In the genomic region with DNA sequence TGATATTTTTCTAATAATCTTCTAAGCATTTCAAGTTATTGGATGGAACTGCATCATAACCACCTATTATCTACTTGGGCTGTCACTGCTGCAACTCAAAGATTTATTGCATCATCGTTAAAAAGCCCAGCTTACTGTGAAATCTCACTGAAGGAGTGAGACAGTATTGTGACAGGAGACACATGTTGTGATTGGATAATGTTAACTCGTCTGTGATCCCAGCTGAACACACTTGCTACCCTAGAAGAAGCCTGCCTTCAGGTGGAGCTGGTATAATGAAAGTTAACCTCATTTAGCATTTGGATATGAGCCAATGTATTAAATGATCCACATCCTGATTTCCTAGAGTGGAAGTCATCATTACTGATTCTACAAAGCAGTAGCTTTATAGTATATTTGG, we compare ENCODE assay signal across 15 cellular contexts.
DNase-seq lines count a peak whose midpoint lies in the region; ATAC-seq and TF ChIP-seq lines count a peak whose summit lies in the region.
"Had no signal": no experiment of that assay in that cellular context is flagged by ENCODE, and none has a peak within 500 bp of the region (broad histone marks: within the 10 kb centered on the region; RNA-seq: fewer than 3 reads in every experiment).

No MANE protein-coding gene starts in this region.

- no peak overlapping the region for H3K4me3 ChIP-seq in neural cell (ENCODE audit: low read length)
- H3K4me3 ChIP-seq in neural progenitor cell = no peak overlapping the region
- H3K4me3 ChIP-seq: BLaER1, coronary artery, gastrocnemius medialis, right atrium auricular region had no signal

- no peak overlapping the region for H3K4me3 Mint-ChIP-seq in activated naive CD8-positive, alpha-beta T cell treated with anti-CD3 and anti-CD28 coated beads for 36 hours
- H3K4me3 Mint-ChIP-seq in activated naive CD8-positive, alpha-beta T cell treated with anti-CD3 and anti-CD28 coated beads, Interleukin-2, amount 50 U/mL, for 24 hours = no peak overlapping the region
- H3K4me3 Mint-ChIP-seq in neural progenitor cell = no peak overlapping the region
- H3K4me3 Mint-ChIP-seq: activated naive CD8-positive, alpha-beta T cell treated with anti-CD3 and anti-CD28 coated beads, Interleukin-2, amount 10 ng/mL, durations not matched to agents 7 days and 5 days had no signal

- peaks cover 28% of the 10 kb centered on the region for H3K4me1 ChIP-seq in neural progenitor cell
- H3K4me1 ChIP-seq: BLaER1, gastrocnemius medialis, right atrium auricular region had no signal

- no peaks in the 10 kb centered on the region for H3K9me2 ChIP-seq in neural cell (ENCODE audit: insufficient read depth, low read length)

- H3K79me2 ChIP-seq in neural cell (replicated peaks; ENCODE audit: insufficient read depth, low read length) = no peaks in the 10 kb centered on the region
- no peaks in the 10 kb centered on the region for H3K79me2 ChIP-seq in neural progenitor cell (ENCODE audit: low read depth)

- H3K36me3 ChIP-seq in neural cell (ENCODE audit: insufficient read depth, low read length) = no peaks in the 10 kb centered on the region
- peaks cover 13% of the 10 kb centered on the region for H3K36me3 ChIP-seq in neural progenitor cell
- H3K36me3 ChIP-seq: gastrocnemius medialis, right atrium auricular region had no signal

- TF ChIP-seq CTCF in VCaP (conservative IDR thresholded peaks at IDR 0.05) = no peak
- TF ChIP-seq CTCF in neural cell (IDR thresholded peaks at IDR 0.05; ENCODE audit: poor library complexity, severe bottlenecking) = no peak
- no peak for TF ChIP-seq CTCF in neural progenitor cell (IDR thresholded peaks at IDR 0.05)

- no peaks in the 10 kb centered on the region for H3K27me3 ChIP-seq in neural cell (ENCODE audit: insufficient read depth, low read depth, low read length)
- no peaks in the 10 kb centered on the region for H3K27me3 ChIP-seq in neural progenitor cell
- H3K27me3 ChIP-seq: BLaER1, gastrocnemius medialis, right atrium auricular region had no signal

- no peaks in the 10 kb centered on the region for H3F3A ChIP-seq in neural cell (ENCODE audit: insufficient read depth, low read length, poor library complexity, severe bottlenecking)
- no peaks in the 10 kb centered on the region for H3F3A ChIP-seq in neural progenitor cell (ENCODE audit: low read depth)

- H3K4me1 Mint-ChIP-seq in activated naive CD8-positive, alpha-beta T cell treated with anti-CD3 and anti-CD28 coated beads for 36 hours = peaks cover 8% of the 10 kb centered on the region
- H3K4me1 Mint-ChIP-seq in activated naive CD8-positive, alpha-beta T cell treated with anti-CD3 and anti-CD28 coated beads, Interleukin-2, amount 50 U/mL, for 24 hours = no peaks in the 10 kb centered on the region
- peaks cover 4% of the 10 kb centered on the region for H3K4me1 Mint-ChIP-seq in neural progenitor cell

- no peak overlapping the region for H3K4me2 ChIP-seq in neural cell (ENCODE audit: low read length)
- H3K4me2 ChIP-seq in neural progenitor cell = no peak overlapping the region
- H3K4me2 ChIP-seq: BLaER1 had no signal

- peak; percentile 94 for TF ChIP-seq EP300 in neural cell (conservative IDR thresholded peaks at IDR 0.05; ENCODE audit: poor library complexity, severe bottlenecking)

- H3K27me3 Mint-ChIP-seq in activated naive CD8-positive, alpha-beta T cell treated with anti-CD3 and anti-CD28 coated beads for 36 hours = no peaks in the 10 kb centered on the region
- no peaks in the 10 kb centered on the region for H3K27me3 Mint-ChIP-seq in activated naive CD8-positive, alpha-beta T cell treated with anti-CD3 and anti-CD28 coated beads, Interleukin-2, amount 50 U/mL, for 24 hours
- peaks cover 2% of the 10 kb centered on the region for H3K27me3 Mint-ChIP-seq in neural progenitor cell (ENCODE audit: insufficient read depth, low read depth)
- H3K27me3 Mint-ChIP-seq: activated naive CD8-positive, alpha-beta T cell treated with anti-CD3 and anti-CD28 coated beads, Interleukin-2, amount 10 ng/mL, durations not matched to agents 7 days and 5 days had no signal

- H3K27ac ChIP-seq in VCaP (peak overlapping the region; percentile 54; the same call in 1 of the 2 replicates), neural cell (ENCODE audit: low read length) (no peak overlapping the region), neural progenitor cell (no peak overlapping the region)
- H3K27ac ChIP-seq: BLaER1, coronary artery, gastrocnemius medialis, right atrium auricular region had no signal

- peaks cover 5% of the 10 kb centered on the region for H3K9me3 ChIP-seq in neural cell (ENCODE audit: low read length)
- H3K9me3 ChIP-seq in neural progenitor cell (ENCODE audit: low read depth) = peaks cover 22% of the 10 kb centered on the region

- no peak for DNase-seq in activated naive CD8-positive, alpha-beta T cell treated with anti-CD3 and anti-CD28 coated beads for 36 hours
- DNase-seq in activated naive CD8-positive, alpha-beta T cell treated with anti-CD3 and anti-CD28 coated beads, Interleukin-2, amount 50 U/mL, for 24 hours = no peak
- DNase-seq in NCI-H2171 (lab: John Stamatoyannopoulos, UW) = peak; percentile 39
- no peak for DNase-seq in neural progenitor cell (ENCODE audit: low spot score)
- DNase-seq: activated CD8-positive, alpha-beta memory T cell treated with anti-CD3 and anti-CD28 coated beads for 24 hours; activated naive CD8-positive, alpha-beta T cell treated with anti-CD3 and anti-CD28 coated beads, Interleukin-2, amount 10 ng/mL, durations not matched to agents 7 days and 5 days; gastrocnemius medialis; kidney had no signal

- no peak overlapping the region for H2AFZ ChIP-seq in neural cell (ENCODE audit: low read depth, low read length)
- no peak overlapping the region for H2AFZ ChIP-seq in neural progenitor cell (replicated peaks)

- no peaks in the 10 kb centered on the region for H4K20me1 ChIP-seq in neural cell (ENCODE audit: insufficient read depth)
- H4K20me1 ChIP-seq in neural progenitor cell (ENCODE audit: low read depth) = no peaks in the 10 kb centered on the region
- H4K20me1 ChIP-seq: BLaER1 had no signal

- ATAC-seq in activated naive CD8-positive, alpha-beta T cell treated with anti-CD3 and anti-CD28 coated beads, Interleukin-2, amount 50 U/mL, for 24 hours = no peak
- ATAC-seq in HG03025 (IDR thresholded peaks at IDR 0.05; ENCODE audit: low FRiP score, unreplicated experiment) (no peak), GM19452 (IDR thresholded peaks at IDR 0.05; ENCODE audit: unreplicated experiment) (no peak)
- ATAC-seq: gastrocnemius medialis had no signal

- H3K36me3 Mint-ChIP-seq in activated naive CD8-positive, alpha-beta T cell treated with anti-CD3 and anti-CD28 coated beads for 36 hours = peaks cover 41% of the 10 kb centered on the region
- H3K36me3 Mint-ChIP-seq in activated naive CD8-positive, alpha-beta T cell treated with anti-CD3 and anti-CD28 coated beads, Interleukin-2, amount 50 U/mL, for 24 hours (ENCODE audit: low read depth) = peaks cover 37% of the 10 kb centered on the region
- peaks cover 10% of the 10 kb centered on the region for H3K36me3 Mint-ChIP-seq in neural progenitor cell

- no peak overlapping the region for H3K9ac ChIP-seq in neural cell (ENCODE audit: low read length)
- H3K9ac ChIP-seq in neural progenitor cell = no peak overlapping the region
- H3K9ac ChIP-seq: BLaER1 had no signal

- TF ChIP-seq RAD21 in neural cell (conservative IDR thresholded peaks at IDR 0.05) = no peak

- H3K9me3 Mint-ChIP-seq in activated naive CD8-positive, alpha-beta T cell treated with anti-CD3 and anti-CD28 coated beads for 36 hours = peaks cover 21% of the 10 kb centered on the region
- H3K9me3 Mint-ChIP-seq in activated naive CD8-positive, alpha-beta T cell treated with anti-CD3 and anti-CD28 coated beads, Interleukin-2, amount 50 U/mL, for 24 hours = peaks cover 31% of the 10 kb centered on the region
- H3K9me3 Mint-ChIP-seq in neural progenitor cell = peaks cover 22% of the 10 kb centered on the region

- H3K27ac Mint-ChIP-seq in activated naive CD8-positive, alpha-beta T cell treated with anti-CD3 and anti-CD28 coated beads for 36 hours = peak overlapping the region; percentile 42
- H3K27ac Mint-ChIP-seq in activated naive CD8-positive, alpha-beta T cell treated with anti-CD3 and anti-CD28 coated beads, Interleukin-2, amount 50 U/mL, for 24 hours = no peak overlapping the region
- no peak overlapping the region for H3K27ac Mint-ChIP-seq in neural progenitor cell
- H3K27ac Mint-ChIP-seq: activated naive CD8-positive, alpha-beta T cell treated with anti-CD3 and anti-CD28 coated beads, Interleukin-2, amount 10 ng/mL, durations not matched to agents 7 days and 5 days had no signal

TF ChIP-seq in neural cell, 6 proteins besides CTCF, POLR2A, EP300 and RAD21:
- peak; percentile 95 for TF ChIP-seq POLR2AphosphoS5 (IDR thresholded peaks at IDR 0.05)
- TF ChIP-seq EZH2 (IDR thresholded peaks at IDR 0.05; ENCODE audit: borderline replicate concordance, insufficient read depth, low read length, poor library complexity, severe bottlenecking) = no peak
